ENCODE assay signal across 10 cellular contexts in the genomic region with DNA sequence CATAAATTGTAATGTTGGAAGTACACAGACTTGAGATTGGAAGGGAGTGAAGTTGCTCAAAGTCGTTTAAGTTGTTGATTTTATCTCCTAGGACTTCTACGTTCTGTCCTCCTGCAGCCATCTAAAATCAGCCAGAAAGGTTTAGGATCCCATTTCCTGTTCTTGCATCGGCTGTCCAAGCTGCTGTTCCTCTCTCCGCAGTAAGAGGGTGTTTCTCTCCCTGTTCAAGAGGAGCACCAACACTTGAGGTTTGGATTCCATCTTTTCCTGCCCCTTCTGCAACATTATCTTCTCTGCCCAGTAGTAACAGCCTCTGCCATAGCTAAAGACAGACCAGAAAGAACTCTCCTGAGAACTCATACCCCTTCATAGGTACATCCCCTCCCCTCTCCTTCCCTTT.
A peak's percentile ranks its signal among the peaks of the same experiment; 100 is the strongest.
DNase-seq lines count a peak whose midpoint lies in the region; ATAC-seq and TF ChIP-seq lines count a peak whose summit lies in the region.
"Had no signal": no experiment of that assay in that cellular context is flagged by ENCODE, and none has a peak within 500 bp of the region (broad histone marks: within the 10 kb centered on the region; RNA-seq: fewer than 3 reads in every experiment).

No MANE protein-coding gene starts in this region.

- H3K4me1 ChIP-seq in HCT116 (ENCODE audit: control insufficient read depth in 1 of 2, insufficient read depth in 2 of 2, low read length in 2 of 2) (no peaks in the 10 kb centered on the region), RWPE2 (ENCODE audit: insufficient read depth, poor library complexity, severe bottlenecking) (no peaks in the 10 kb centered on the region), cardiac muscle cell (ENCODE audit: low read depth) (no peaks in the 10 kb centered on the region), smooth muscle cell (ENCODE audit: low read depth) (no peaks in the 10 kb centered on the region)
- H3K4me1 ChIP-seq: ascending aorta had no signal

- H3K79me2 ChIP-seq in HCT116 (ENCODE audit: insufficient read depth, low read length), result no peaks in the 10 kb centered on the region
- H3K79me2 ChIP-seq in smooth muscle cell (ENCODE audit: low read depth), result no peaks in the 10 kb centered on the region

- intact Hi-C loops in HCT116 (cut with micrococcal nuclease), result no loop called here

- 24% methylated on average over 4 of the region's 4 CpGs for WGBS in smooth muscle cell (ENCODE audit: low lambda C conversion rate)

- BruUV-seq in HCT116 (replicated peaks; lab: Mats Ljungman, UMichigan), result no TSS peak

- H3F3A ChIP-seq in smooth muscle cell (ENCODE audit: low read depth), result no peaks in the 10 kb centered on the region

- TF ChIP-seq POLR2A in HCT116 (IDR thresholded peaks at IDR 0.05; ENCODE audit: borderline replicate concordance, extremely low read depth, insufficient read depth, insufficient read length), result no peak

- H3K9ac ChIP-seq in HCT116 (ENCODE audit: low read length) (no peak overlapping the region), smooth muscle cell (ENCODE audit: low read depth) (no peak overlapping the region)

- 0 out of 2 replicates have a peak, but pooled peaks have one; percentile 23 for TF ChIP-seq RAD21 in HCT116 (IDR thresholded peaks at IDR 0.05; ENCODE audit: low read depth)

- H3K9me2 ChIP-seq in HCT116 (ENCODE audit: insufficient read depth), result no peaks in the 10 kb centered on the region

- H3K27me3 ChIP-seq in HCT116 (ENCODE audit: insufficient read depth, low read length) (peaks cover 27% of the 10 kb centered on the region), RWPE2 (ENCODE audit: insufficient read depth, poor library complexity, severe bottlenecking) (no peaks in the 10 kb centered on the region), cardiac muscle cell (no peaks in the 10 kb centered on the region), smooth muscle cell (ENCODE audit: low read depth) (no peaks in the 10 kb centered on the region)
- H3K27me3 ChIP-seq: ascending aorta had no signal

- no peak overlapping the region for H3K4me3 ChIP-seq in HCT116 (replicated peaks in 1 of 2; ENCODE audit: low read depth in 1 of 2, low read length in 2 of 2)
- no peak overlapping the region for H3K4me3 ChIP-seq in RWPE2 (ENCODE audit: severe bottlenecking)
- H3K4me3 ChIP-seq in cardiac muscle cell, result no peak overlapping the region
- H3K4me3 ChIP-seq in smooth muscle cell, result no peak overlapping the region
- H3K4me3 ChIP-seq: ascending aorta, lung had no signal

- H3K27ac ChIP-seq in HCT116 (ENCODE audit: low read depth, low read length) (no peak overlapping the region), RWPE2 (ENCODE audit: poor library complexity, severe bottlenecking) (no peak overlapping the region), cardiac muscle cell (no peak overlapping the region), smooth muscle cell (ENCODE audit: low read depth) (no peak overlapping the region)
- H3K27ac ChIP-seq: ascending aorta had no signal

- ATAC-seq in HCT116 (peak; percentile 75), RWPE2 (ENCODE audit: low read depth) (0 out of 3 replicates have a peak, but pooled peaks have one; percentile 50), GM18868 (IDR thresholded peaks at IDR 0.05; ENCODE audit: unreplicated experiment) (no peak), GM19463 (IDR thresholded peaks at IDR 0.05; ENCODE audit: unreplicated experiment) (no peak)

- CTCF ChIA-PET in HCT116 (lab: Charles Lee), result interaction anchor here (0.8 to 1.0 kb wide), 3 partner anchors 59 to 380 kb away, joined by 3 to 6 read pairs (median 3); no protein-coding TSS in a partner anchor

- DNase-seq in HCT116 (ENCODE audit: low read depth, low spot score) (peak; percentile 4), RWPE2 (ENCODE audit: low spot score) (no peak), cardiac muscle cell (ENCODE audit: low read depth in 1 of 2, low spot score in 1 of 2) (peak; percentile 23 to 30), smooth muscle cell (lab: John Stamatoyannopoulos, UW; ENCODE audit: unreplicated experiment) (no peak), NCI-H2196 (lab: John Stamatoyannopoulos, UW; ENCODE audit: unreplicated experiment) (no peak)
- DNase-seq: MM.1S had no signal

- H4K20me1 ChIP-seq in HCT116 (ENCODE audit: insufficient read depth), result no peaks in the 10 kb centered on the region
- no peaks in the 10 kb centered on the region for H4K20me1 ChIP-seq in smooth muscle cell (ENCODE audit: low read depth)

- H3K36me3 ChIP-seq in HCT116 (ENCODE audit: control insufficient read depth in 1 of 2, insufficient read depth in 2 of 2, low read length in 2 of 2), result no peaks in the 10 kb centered on the region
- no peaks in the 10 kb centered on the region for H3K36me3 ChIP-seq in RWPE2 (ENCODE audit: low read depth)
- no peaks in the 10 kb centered on the region for H3K36me3 ChIP-seq in cardiac muscle cell
- no peaks in the 10 kb centered on the region for H3K36me3 ChIP-seq in smooth muscle cell (ENCODE audit: low read depth)
- H3K36me3 ChIP-seq: ascending aorta had no signal

- RAD21 ChIA-PET in HCT116 (lab: Charles Lee; ENCODE audit: low non-redundant PET in 1 of 2, low total read pairs in 2 of 2, uncharacterized antibody in 2 of 2, unreplicated experiment in 2 of 2), result no interaction called here

- POLR2A ChIA-PET in HCT116 (lab: Charles Lee), result no interaction called here

- H2AFZ ChIP-seq in HCT116 (ENCODE audit: low read depth, low read length, poor library complexity, severe bottlenecking), result no peak overlapping the region
- H2AFZ ChIP-seq in smooth muscle cell (ENCODE audit: low read depth), result peak overlapping the region; percentile 72

- no peak overlapping the region for H3K4me2 ChIP-seq in HCT116 (ENCODE audit: low read length)
- no peak overlapping the region for H3K4me2 ChIP-seq in smooth muscle cell

- TF ChIP-seq CTCF in HCT116 (IDR thresholded peaks at IDR 0.05 in 2 of 3, conservative IDR thresholded peaks at IDR 0.05 in 1 of 3; ENCODE audit: borderline replicate concordance in 1 of 3, insufficient read depth in 1 of 3, low read depth in 2 of 3, low read length in 2 of 3), result peak in 1 of 3 experiments; percentile 30; a peak in 3 of 6 replicates
- TF ChIP-seq CTCF in RWPE2 (IDR thresholded peaks at IDR 0.05; ENCODE audit: poor library complexity, severe bottlenecking), result peak; percentile 30
- peak; percentile 36 for TF ChIP-seq CTCF in cardiac muscle cell (IDR thresholded peaks at IDR 0.05; ENCODE audit: low read depth, low read length)
- peak; percentile 24 for TF ChIP-seq CTCF in smooth muscle cell (IDR thresholded peaks at IDR 0.05; ENCODE audit: borderline replicate concordance, insufficient read depth, poor library complexity, severe bottlenecking)

- no peaks in the 10 kb centered on the region for H3K9me3 ChIP-seq in HCT116 (ENCODE audit: control insufficient read depth in 1 of 2, insufficient read depth in 1 of 2, low read depth in 1 of 2, low read length in 2 of 2)
- H3K9me3 ChIP-seq in RWPE2 (ENCODE audit: severe bottlenecking), result no peaks in the 10 kb centered on the region
- no peaks in the 10 kb centered on the region for H3K9me3 ChIP-seq in cardiac muscle cell (ENCODE audit: low read depth)
- no peaks in the 10 kb centered on the region for H3K9me3 ChIP-seq in smooth muscle cell (replicated peaks; ENCODE audit: low read depth)
- H3K9me3 ChIP-seq: ascending aorta had no signal

TF ChIP-seq in HCT116, 20 proteins besides CTCF, POLR2A, EP300 and RAD21 (continues in another document):
- TF ChIP-seq POLR2AphosphoS5 (IDR thresholded peaks at IDR 0.05; ENCODE audit: low read depth, low read length) (no peak), TCF7L2 (IDR thresholded peaks at IDR 0.05; ENCODE audit: borderline replicate concordance, extremely low read depth, insufficient read depth, insufficient read length) (no peak), SP1 (IDR thresholded peaks at IDR 0.05; ENCODE audit: low read depth) (no peak), SRF (IDR thresholded peaks at IDR 0.05; ENCODE audit: low read depth) (no peak), EZH2 (IDR thresholded peaks at IDR 0.05) (no peak), ZNF274 (IDR thresholded peaks at IDR 0.05; ENCODE audit: low read depth, low read length) (no peak), JUND (IDR thresholded peaks at IDR 0.05) (no peak), EZH2phosphoT487 (IDR thresholded peaks at IDR 0.05; ENCODE audit: borderline replicate concordance) (no peak), SIN3A (IDR thresholded peaks at IDR 0.05; ENCODE audit: low read depth) (no peak), CEBPB (IDR thresholded peaks at IDR 0.05; ENCODE audit: low read depth) (no peak), ELF1 (IDR thresholded peaks at IDR 0.05; ENCODE audit: borderline replicate concordance, low read depth) (no peak), ZFX (IDR thresholded peaks at IDR 0.05) (no peak), FOSL1 (IDR thresholded peaks at IDR 0.05; ENCODE audit: low read depth) (no peak)
- TF ChIP-seq, protein P1, sequence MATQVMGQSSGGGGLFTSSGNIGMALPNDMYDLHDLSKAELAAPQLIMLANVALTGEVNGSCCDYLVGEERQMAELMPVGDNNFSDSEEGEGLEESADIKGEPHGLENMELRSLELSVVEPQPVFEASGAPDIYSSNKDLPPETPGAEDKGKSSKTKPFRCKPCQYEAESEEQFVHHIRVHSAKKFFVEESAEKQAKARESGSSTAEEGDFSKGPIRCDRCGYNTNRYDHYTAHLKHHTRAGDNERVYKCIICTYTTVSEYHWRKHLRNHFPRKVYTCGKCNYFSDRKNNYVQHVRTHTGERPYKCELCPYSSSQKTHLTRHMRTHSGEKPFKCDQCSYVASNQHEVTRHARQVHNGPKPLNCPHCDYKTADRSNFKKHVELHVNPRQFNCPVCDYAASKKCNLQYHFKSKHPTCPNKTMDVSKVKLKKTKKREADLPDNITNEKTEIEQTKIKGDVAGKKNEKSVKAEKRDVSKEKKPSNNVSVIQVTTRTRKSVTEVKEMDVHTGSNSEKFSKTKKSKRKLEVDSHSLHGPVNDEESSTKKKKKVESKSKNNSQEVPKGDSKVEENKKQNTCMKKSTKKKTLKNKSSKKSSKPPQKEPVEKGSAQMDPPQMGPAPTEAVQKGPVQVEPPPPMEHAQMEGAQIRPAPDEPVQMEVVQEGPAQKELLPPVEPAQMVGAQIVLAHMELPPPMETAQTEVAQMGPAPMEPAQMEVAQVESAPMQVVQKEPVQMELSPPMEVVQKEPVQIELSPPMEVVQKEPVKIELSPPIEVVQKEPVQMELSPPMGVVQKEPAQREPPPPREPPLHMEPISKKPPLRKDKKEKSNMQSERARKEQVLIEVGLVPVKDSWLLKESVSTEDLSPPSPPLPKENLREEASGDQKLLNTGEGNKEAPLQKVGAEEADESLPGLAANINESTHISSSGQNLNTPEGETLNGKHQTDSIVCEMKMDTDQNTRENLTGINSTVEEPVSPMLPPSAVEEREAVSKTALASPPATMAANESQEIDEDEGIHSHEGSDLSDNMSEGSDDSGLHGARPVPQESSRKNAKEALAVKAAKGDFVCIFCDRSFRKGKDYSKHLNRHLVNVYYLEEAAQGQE (IDR thresholded peaks at IDR 0.05; ENCODE audit: low read depth), result no peak
- TF ChIP-seq, protein P2, sequence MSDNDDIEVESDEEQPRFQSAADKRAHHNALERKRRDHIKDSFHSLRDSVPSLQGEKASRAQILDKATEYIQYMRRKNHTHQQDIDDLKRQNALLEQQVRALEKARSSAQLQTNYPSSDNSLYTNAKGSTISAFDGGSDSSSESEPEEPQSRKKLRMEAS (IDR thresholded peaks at IDR 0.05), result no peak

Comparison
In these comparisons a context has a peak if more than half of its experiments do, and no peak if none do; other contexts are left out.
1. ATAC-seq: peak in HCT116 (single experiment) and RWPE2 (single experiment); none in GM18868 (single experiment) and GM19463 (single experiment).
2. DNase-seq: peak in HCT116 (single experiment) and cardiac muscle cell (2 of 2); none in RWPE2 (single experiment), smooth muscle cell (single experiment) and NCI-H2196 (single experiment).